20 cellular contexts compared by ENCODE assay signal in the genomic region with DNA sequence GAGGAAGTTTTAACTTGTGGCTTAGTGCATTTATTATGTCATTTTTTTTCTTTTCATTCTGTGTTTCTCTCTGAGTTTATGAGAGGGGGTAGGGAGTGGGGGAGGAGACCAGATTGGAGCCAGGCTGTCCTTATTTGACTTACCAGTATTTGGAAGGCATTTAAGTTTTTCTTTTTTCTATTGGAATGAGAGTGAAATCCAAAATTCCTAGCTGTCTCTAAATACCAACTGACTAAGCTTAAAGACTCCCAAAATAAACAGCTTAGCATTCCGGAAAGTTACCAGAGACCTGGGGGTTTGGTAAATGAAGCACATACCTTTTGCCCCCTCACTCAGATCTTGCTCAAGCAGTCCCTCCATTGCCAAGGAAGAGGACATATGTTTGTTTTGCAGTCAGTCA.
DNase-seq lines count a peak whose midpoint lies in the region; TF ChIP-seq lines count a peak whose summit lies in the region.
"Had no signal": no experiment of that assay in that cellular context is flagged by ENCODE, and none has a peak within 500 bp of the region (broad histone marks: within the 10 kb centered on the region; RNA-seq: fewer than 3 reads in every experiment).

No MANE protein-coding gene starts in this region.

- no peak overlapping the region for H4K8ac ChIP-seq in trophoblast cell (ENCODE audit: low read depth, low read length)

- H3K79me2 ChIP-seq in trophoblast cell (ENCODE audit: control insufficient read depth, insufficient read depth, low read length, poor library complexity), result no peaks in the 10 kb centered on the region
- H3K79me2 ChIP-seq in hepatocyte, result no peaks in the 10 kb centered on the region

- no peak overlapping the region for H3K4ac ChIP-seq in trophoblast cell (ENCODE audit: low read depth, low read length)

- POLR2A ChIA-PET in activated CD4-positive, alpha-beta T cell treated with anti-CD3 and anti-CD28 coated beads, Interleukin-2, amount 10 ng/mL, durations not matched to agents 7 days and 5 days (lab: Charles Lee), result no interaction called here

- no peak overlapping the region for H3K23ac ChIP-seq in trophoblast cell (ENCODE audit: low read length)

- no peaks in the 10 kb centered on the region for H4K20me1 ChIP-seq in hepatocyte (ENCODE audit: insufficient read depth, poor library complexity, severe bottlenecking)
- H4K20me1 ChIP-seq: BLaER1 treated with 17β-estradiol and CSF1 and Interleukin-3, amounts not matched to agents 10 nM and 100 nM had no signal

- no peaks in the 10 kb centered on the region for H3K27me3 Mint-ChIP-seq in activated CD4-positive, alpha-beta T cell treated with anti-CD3 and anti-CD28 coated beads, Interleukin-2, amount 10 ng/mL, durations not matched to agents 7 days and 5 days
- H3K27me3 Mint-ChIP-seq: stimulated activated naive CD8-positive, alpha-beta T cell treated with anti-CD3 and anti-CD28 coated beads, Interleukin-15, Interleukin-2, amounts not matched to agents 100 ng/mL and 50 ng/mL, for 24 hours had no signal

- peak overlapping the region; percentile 70 for H3K27ac ChIP-seq in SJSA1
- no peak overlapping the region for H3K27ac ChIP-seq in trophoblast cell (ENCODE audit: low read depth, low read length)
- H3K27ac ChIP-seq in hepatocyte, result no peak overlapping the region
- H3K27ac ChIP-seq: BLaER1 treated with 17β-estradiol and CSF1 and Interleukin-3, amounts not matched to agents 10 nM and 100 nM; cardiac muscle cell had no signal

- H3K36me3 ChIP-seq in SJSA1 (no peaks in the 10 kb centered on the region), trophoblast cell (ENCODE audit: control insufficient read depth in 1 of 2, insufficient read depth in 2 of 2, low read length in 2 of 2) (no peaks in the 10 kb centered on the region), hepatocyte (replicated peaks; ENCODE audit: insufficient read depth, low read depth) (no peaks in the 10 kb centered on the region)
- H3K36me3 ChIP-seq: BLaER1 treated with 17β-estradiol and CSF1 and Interleukin-3, amounts not matched to agents 10 nM and 100 nM; cardiac muscle cell; HAP-1 had no signal

- no peak overlapping the region for H3K9ac ChIP-seq in trophoblast cell (ENCODE audit: low read length)
- H3K9ac ChIP-seq: BLaER1 treated with 17β-estradiol and CSF1 and Interleukin-3, amounts not matched to agents 10 nM and 100 nM had no signal

- H2BK120ac ChIP-seq in trophoblast cell (ENCODE audit: insufficient read depth, low read length, poor library complexity), result no peak overlapping the region

- no peak overlapping the region for H2BK12ac ChIP-seq in trophoblast cell (ENCODE audit: low read length)

- H3K9me2 ChIP-seq in hepatocyte (replicated peaks; ENCODE audit: insufficient read depth), result no peaks in the 10 kb centered on the region

- no peaks in the 10 kb centered on the region for H3K36me3 Mint-ChIP-seq in activated CD4-positive, alpha-beta T cell treated with anti-CD3 and anti-CD28 coated beads, Interleukin-2, amount 10 ng/mL, durations not matched to agents 7 days and 5 days (ENCODE audit: low read depth)

- H3K14ac ChIP-seq in trophoblast cell (ENCODE audit: low read length), result no peak overlapping the region

- H2AK5ac ChIP-seq in trophoblast cell (ENCODE audit: low read length), result no peak overlapping the region

- H2AFZ ChIP-seq in trophoblast cell (ENCODE audit: insufficient read depth, low read length, poor library complexity), result no peak overlapping the region
- H2AFZ ChIP-seq in hepatocyte, result no peak overlapping the region

- WGBS in trophoblast cell (ENCODE audit: extremely low coverage, insufficient coverage, insufficient read length), result no CpG with 5 or more reads among the region's 1 CpG
- 31% methylated on average over 1 of the region's 1 CpG for WGBS in hepatocyte (ENCODE audit: low lambda C conversion rate, missing lambda C conversion rate)

- H4K91ac ChIP-seq in trophoblast cell (ENCODE audit: low read depth, low read length), result no peak overlapping the region

- H3K27me3 ChIP-seq in SJSA1 (replicated peaks) (no peaks in the 10 kb centered on the region), trophoblast cell (ENCODE audit: insufficient read depth, low read length) (no peaks in the 10 kb centered on the region), hepatocyte (peaks cover 2% of the 10 kb centered on the region)
- H3K27me3 ChIP-seq: BLaER1 treated with 17β-estradiol and CSF1 and Interleukin-3, amounts not matched to agents 10 nM and 100 nM; cardiac muscle cell had no signal

- no peak overlapping the region for H3K4me3 ChIP-seq in SJSA1
- H3K4me3 ChIP-seq in fibroblast of the aortic adventitia (ENCODE audit: low read depth, low read length), result no peak overlapping the region
- no peak overlapping the region for H3K4me3 ChIP-seq in trophoblast cell (ENCODE audit: low read depth, low read length)
- no peak overlapping the region for H3K4me3 ChIP-seq in hepatocyte
- H3K4me3 ChIP-seq: BLaER1 treated with 17β-estradiol and CSF1 and Interleukin-3, amounts not matched to agents 10 nM and 100 nM; cardiac muscle cell; HAP-1; K562; skin epidermis had no signal

- no peak overlapping the region for H3K18ac ChIP-seq in trophoblast cell (ENCODE audit: low read length)

- H3K79me1 ChIP-seq in trophoblast cell (ENCODE audit: low read length), result no peaks in the 10 kb centered on the region

- no peaks in the 10 kb centered on the region for H3K9me3 Mint-ChIP-seq in activated CD4-positive, alpha-beta T cell treated with anti-CD3 and anti-CD28 coated beads, Interleukin-2, amount 10 ng/mL, durations not matched to agents 7 days and 5 days
- H3K9me3 Mint-ChIP-seq: neural crest cell; stimulated activated naive CD8-positive, alpha-beta T cell treated with anti-CD3 and anti-CD28 coated beads, Interleukin-15, Interleukin-2, amounts not matched to agents 100 ng/mL and 50 ng/mL, for 24 hours had no signal

- CTCF ChIA-PET in activated CD4-positive, alpha-beta T cell treated with anti-CD3 and anti-CD28 coated beads, Interleukin-2, amount 10 ng/mL, durations not matched to agents 7 days and 5 days (lab: Charles Lee), result no interaction called here

- H3K4me1 ChIP-seq in SJSA1 (replicated peaks) (peaks cover 46% of the 10 kb centered on the region), trophoblast cell (ENCODE audit: control insufficient read depth in 1 of 2, insufficient read depth in 2 of 2, low read length in 2 of 2) (peaks cover 0 to 2% of the 10 kb centered on the region in 2 experiments), hepatocyte (ENCODE audit: insufficient read depth) (peaks cover 4% of the 10 kb centered on the region)
- H3K4me1 ChIP-seq: HAP-1 had no signal

- TF ChIP-seq CTCF in AG09319 (IDR thresholded peaks at IDR 0.05; ENCODE audit: low read depth, low read length) (no peak), fibroblast of the aortic adventitia (IDR thresholded peaks at IDR 0.05; ENCODE audit: insufficient read depth, low read length) (no peak), hepatocyte (IDR thresholded peaks at IDR 0.05; ENCODE audit: poor library complexity) (no peak)

- peak overlapping the region; percentile 19 for H3K4me2 ChIP-seq in trophoblast cell (ENCODE audit: low read length)
- H3K4me2 ChIP-seq in hepatocyte, result no peak overlapping the region
- H3K4me2 ChIP-seq: BLaER1 treated with 17β-estradiol and CSF1 and Interleukin-3, amounts not matched to agents 10 nM and 100 nM had no signal

- no peaks in the 10 kb centered on the region for H3K4me1 Mint-ChIP-seq in activated CD4-positive, alpha-beta T cell treated with anti-CD3 and anti-CD28 coated beads, Interleukin-2, amount 10 ng/mL, durations not matched to agents 7 days and 5 days
- H3K4me1 Mint-ChIP-seq: neural crest cell had no signal

- no peak overlapping the region for H3K4me3 Mint-ChIP-seq in activated CD4-positive, alpha-beta T cell treated with anti-CD3 and anti-CD28 coated beads, Interleukin-2, amount 10 ng/mL, durations not matched to agents 7 days and 5 days
- H3K4me3 Mint-ChIP-seq: neural crest cell; stimulated activated naive CD8-positive, alpha-beta T cell treated with anti-CD3 and anti-CD28 coated beads, Interleukin-15, Interleukin-2, amounts not matched to agents 100 ng/mL and 50 ng/mL, for 24 hours had no signal

- H3K27ac Mint-ChIP-seq in activated CD4-positive, alpha-beta T cell treated with anti-CD3 and anti-CD28 coated beads, Interleukin-2, amount 10 ng/mL, durations not matched to agents 7 days and 5 days, result no peak overlapping the region
- H3K27ac Mint-ChIP-seq: stimulated activated naive CD8-positive, alpha-beta T cell treated with anti-CD3 and anti-CD28 coated beads, Interleukin-15, Interleukin-2, amounts not matched to agents 100 ng/mL and 50 ng/mL, for 24 hours had no signal

- H4K12ac ChIP-seq in trophoblast cell (ENCODE audit: low read depth, low read length), result no peak overlapping the region

- no peak overlapping the region for H2BK5ac ChIP-seq in trophoblast cell (ENCODE audit: low read depth, low read length, poor library complexity)

- no peaks in the 10 kb centered on the region for H3K9me3 ChIP-seq in SJSA1 (replicated peaks)
- H3K9me3 ChIP-seq in trophoblast cell (ENCODE audit: insufficient read depth, low read depth, low read length), result no peaks in the 10 kb centered on the region
- H3K9me3 ChIP-seq in hepatocyte (ENCODE audit: low read depth), result no peaks in the 10 kb centered on the region
- H3K9me3 ChIP-seq: BLaER1 treated with 17β-estradiol and CSF1 and Interleukin-3, amounts not matched to agents 10 nM and 100 nM; HAP-1 had no signal

- peak; percentile 93 for DNase-seq in AG09319 (ENCODE audit: extremely low read depth, low read depth)
- peak; percentile 43 to 79 for DNase-seq in SJSA1 (ENCODE audit: low read depth in 1 of 2, low spot score in 2 of 2)
- DNase-seq in fibroblast of the aortic adventitia (ENCODE audit: low read depth), result peak; percentile 72
- DNase-seq in trophoblast cell, result no peak
- no peak for DNase-seq in hepatocyte (ENCODE audit: low spot score)
- DNase-seq in activated CD4-positive, alpha-beta T cell treated with anti-CD3 and anti-CD28 coated beads, Interleukin-2, amount 10 ng/mL, durations not matched to agents 7 days and 5 days, result no peak
- no peak for DNase-seq in NCI-H2081 treated with DMSO at 0.1 percent for 48 hours (lab: John Stamatoyannopoulos, UW)
- no peak for DNase-seq in HK-2 (ENCODE audit: unreplicated experiment)
- DNase-seq: activated naive CD4-positive, alpha-beta T cell treated with Interleukin-2 at 50 U/mL for 16 hours; DMS153; hypothalamus; NCI-H1105 treated with DMSO at 0.1 percent for 48 hours; NCI-H524 had no signal

Comparison
In these comparisons a context has a peak if more than half of its experiments do, and no peak if none do; other contexts are left out.
1. DNase-seq: peak in AG09319 (single experiment), SJSA1 (2 of 2) and fibroblast of the aortic adventitia (single experiment); none in trophoblast cell (0 of 2), hepatocyte (single experiment), activated CD4-positive, alpha-beta T cell treated with anti-CD3 and anti-CD28 coated beads, Interleukin-2, amount 10 ng/mL, durations not matched to agents 7 days and 5 days (single experiment), NCI-H2081 treated with DMSO at 0.1 percent for 48 hours (single experiment) and HK-2 (single experiment).